1 cellular context compared by ENCODE assay signal in the genomic region with DNA sequence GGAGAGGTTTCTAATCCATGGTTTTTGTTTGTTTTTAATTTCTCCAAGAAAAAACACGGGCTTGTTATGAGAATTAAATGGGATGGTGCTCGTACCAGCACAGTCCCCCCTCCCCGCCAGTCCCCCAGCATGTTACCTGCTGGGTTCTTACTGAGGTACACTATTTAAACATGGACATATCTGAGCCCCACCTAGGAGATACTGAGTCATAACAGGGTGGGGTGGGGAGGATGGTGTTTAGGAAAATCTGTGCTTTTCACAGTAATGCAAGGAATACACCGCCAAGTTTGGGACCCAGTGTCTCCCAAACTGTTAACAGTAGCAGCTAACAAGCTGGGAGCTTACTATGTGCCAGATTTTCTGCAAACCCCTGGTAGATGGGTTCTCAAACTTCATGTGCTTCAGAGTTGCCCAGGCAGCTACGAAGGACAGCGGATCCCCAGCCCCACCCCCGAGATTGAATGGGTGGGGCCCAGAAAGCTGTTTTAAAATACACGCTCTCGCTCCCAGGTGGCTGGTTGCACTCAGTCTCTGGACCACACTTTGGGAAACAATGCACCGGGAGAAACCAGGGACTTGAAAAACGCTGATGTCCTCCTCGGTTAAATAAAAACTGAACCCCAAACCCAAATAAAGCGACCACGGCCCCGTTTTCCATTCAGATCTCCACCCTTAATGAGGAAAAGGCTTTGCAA.
TF ChIP-seq lines count a peak whose summit lies in the region.

No MANE protein-coding gene starts in this region.

TF ChIP-seq in HepG2, 621 proteins besides CTCF, POLR2A, EP300 and RAD21 (continued from another document and continues in another):
- TF ChIP-seq, protein P1, sequence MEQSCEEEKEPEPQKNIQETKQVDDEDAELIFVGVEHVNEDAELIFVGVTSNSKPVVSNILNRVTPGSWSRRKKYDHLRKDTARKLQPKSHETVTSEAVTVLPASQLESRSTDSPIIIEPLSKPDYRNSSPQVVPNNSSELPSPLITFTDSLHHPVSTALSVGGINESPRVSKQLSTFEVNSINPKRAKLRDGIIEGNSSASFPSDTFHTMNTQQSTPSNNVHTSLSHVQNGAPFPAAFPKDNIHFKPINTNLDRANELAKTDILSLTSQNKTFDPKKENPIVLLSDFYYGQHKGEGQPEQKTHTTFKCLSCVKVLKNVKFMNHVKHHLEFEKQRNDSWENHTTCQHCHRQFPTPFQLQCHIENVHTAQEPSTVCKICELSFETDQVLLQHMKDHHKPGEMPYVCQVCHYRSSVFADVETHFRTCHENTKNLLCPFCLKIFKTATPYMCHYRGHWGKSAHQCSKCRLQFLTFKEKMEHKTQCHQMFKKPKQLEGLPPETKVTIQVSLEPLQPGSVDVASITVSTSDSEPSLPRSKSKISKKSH (CRISPR knock-in tag; IDR thresholded peaks at IDR 0.05; ENCODE audit: borderline replicate concordance), result no peak
- TF ChIP-seq, protein P2, sequence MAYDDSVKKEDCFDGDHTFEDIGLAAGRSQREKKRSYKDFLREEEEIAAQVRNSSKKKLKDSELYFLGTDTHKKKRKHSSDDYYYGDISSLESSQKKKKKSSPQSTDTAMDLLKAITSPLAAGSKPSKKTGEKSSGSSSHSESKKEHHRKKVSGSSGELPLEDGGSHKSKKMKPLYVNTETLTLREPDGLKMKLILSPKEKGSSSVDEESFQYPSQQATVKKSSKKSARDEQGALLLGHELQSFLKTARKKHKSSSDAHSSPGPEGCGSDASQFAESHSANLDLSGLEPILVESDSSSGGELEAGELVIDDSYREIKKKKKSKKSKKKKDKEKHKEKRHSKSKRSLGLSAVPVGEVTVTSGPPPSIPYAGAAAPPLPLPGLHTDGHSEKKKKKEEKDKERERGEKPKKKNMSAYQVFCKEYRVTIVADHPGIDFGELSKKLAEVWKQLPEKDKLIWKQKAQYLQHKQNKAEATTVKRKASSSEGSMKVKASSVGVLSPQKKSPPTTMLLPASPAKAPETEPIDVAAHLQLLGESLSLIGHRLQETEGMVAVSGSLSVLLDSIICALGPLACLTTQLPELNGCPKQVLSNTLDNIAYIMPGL (CRISPR knock-in tag; IDR thresholded peaks at IDR 0.05; ENCODE audit: borderline replicate concordance in 1 of 2, low read depth in 1 of 2), result no peak
- TF ChIP-seq REXO4 (CRISPR knock-in tag; IDR thresholded peaks at IDR 0.05; ENCODE audit: borderline replicate concordance), result 0 out of 2 replicates have a peak, but pooled peaks have one; percentile 37
- 0 out of 2 replicates have a peak, but pooled peaks have one; percentile 10 for TF ChIP-seq ELF1 (CRISPR knock-in tag; IDR thresholded peaks at IDR 0.05)
- 0 out of 2 replicates have a peak, but pooled peaks have one; percentile 7 for TF ChIP-seq ISL2 (CRISPR knock-in tag; IDR thresholded peaks at IDR 0.05)
- TF ChIP-seq, protein P3, sequence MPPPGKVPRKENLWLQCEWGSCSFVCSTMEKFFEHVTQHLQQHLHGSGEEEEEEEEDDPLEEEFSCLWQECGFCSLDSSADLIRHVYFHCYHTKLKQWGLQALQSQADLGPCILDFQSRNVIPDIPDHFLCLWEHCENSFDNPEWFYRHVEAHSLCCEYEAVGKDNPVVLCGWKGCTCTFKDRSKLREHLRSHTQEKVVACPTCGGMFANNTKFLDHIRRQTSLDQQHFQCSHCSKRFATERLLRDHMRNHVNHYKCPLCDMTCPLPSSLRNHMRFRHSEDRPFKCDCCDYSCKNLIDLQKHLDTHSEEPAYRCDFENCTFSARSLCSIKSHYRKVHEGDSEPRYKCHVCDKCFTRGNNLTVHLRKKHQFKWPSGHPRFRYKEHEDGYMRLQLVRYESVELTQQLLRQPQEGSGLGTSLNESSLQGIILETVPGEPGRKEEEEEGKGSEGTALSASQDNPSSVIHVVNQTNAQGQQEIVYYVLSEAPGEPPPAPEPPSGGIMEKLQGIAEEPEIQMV (CRISPR knock-in tag; IDR thresholded peaks at IDR 0.05; ENCODE audit: low read depth), result no peak
- TF ChIP-seq ZEB1 (IDR thresholded peaks at IDR 0.05; ENCODE audit: insufficient replicate concordance, low read depth), result peak; percentile 16
- TF ChIP-seq ZNF484 (CRISPR knock-in tag; IDR thresholded peaks at IDR 0.05; ENCODE audit: borderline replicate concordance, low read depth), result no peak
- no peak for TF ChIP-seq FOXM1 (CRISPR knock-in tag; IDR thresholded peaks at IDR 0.05)
- TF ChIP-seq NCOA5 (CRISPR knock-in tag; IDR thresholded peaks at IDR 0.05), result 0 out of 2 replicates have a peak, but pooled peaks have one; percentile 17
- no peak for TF ChIP-seq KLF6 (CRISPR knock-in tag; IDR thresholded peaks at IDR 0.05)
- no peak for TF ChIP-seq ZNF720 (CRISPR knock-in tag; IDR thresholded peaks at IDR 0.05)
- TF ChIP-seq FIP1L1 (IDR thresholded peaks at IDR 0.05; ENCODE audit: borderline replicate concordance, insufficient read depth, low read depth, low read length), result no peak
- TF ChIP-seq, protein P4, sequence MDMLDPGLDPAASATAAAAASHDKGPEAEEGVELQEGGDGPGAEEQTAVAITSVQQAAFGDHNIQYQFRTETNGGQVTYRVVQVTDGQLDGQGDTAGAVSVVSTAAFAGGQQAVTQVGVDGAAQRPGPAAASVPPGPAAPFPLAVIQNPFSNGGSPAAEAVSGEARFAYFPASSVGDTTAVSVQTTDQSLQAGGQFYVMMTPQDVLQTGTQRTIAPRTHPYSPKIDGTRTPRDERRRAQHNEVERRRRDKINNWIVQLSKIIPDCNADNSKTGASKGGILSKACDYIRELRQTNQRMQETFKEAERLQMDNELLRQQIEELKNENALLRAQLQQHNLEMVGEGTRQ (IDR thresholded peaks at IDR 0.05; ENCODE audit: low read depth, low read length), result no peak
- TF ChIP-seq, protein P4 (CRISPR knock-in tag; IDR thresholded peaks at IDR 0.05; ENCODE audit: borderline replicate concordance), result no peak
- TF ChIP-seq SIN3A (IDR thresholded peaks at IDR 0.05; ENCODE audit: borderline replicate concordance, low read depth, low read length), result peak; percentile 12; the same call in 1 of the 2 replicates
- TF ChIP-seq PITX1 (CRISPR knock-in tag; IDR thresholded peaks at IDR 0.05), result no peak
- TF ChIP-seq SKI (IDR thresholded peaks at IDR 0.05; ENCODE audit: partially characterized antibody), result no peak
- no peak for TF ChIP-seq RNF2 (conservative IDR thresholded peaks at IDR 0.05; ENCODE audit: low read depth)
- 0 out of 2 replicates have a peak, but pooled peaks have one; percentile 61 for TF ChIP-seq ZNF264 (CRISPR knock-in tag; IDR thresholded peaks at IDR 0.05)
- 0 out of 2 replicates have a peak, but pooled peaks have one; percentile 5 for TF ChIP-seq ZNF790 (CRISPR knock-in tag; IDR thresholded peaks at IDR 0.05; ENCODE audit: borderline replicate concordance)
- no peak for TF ChIP-seq ATF7 (IDR thresholded peaks at IDR 0.05)
- TF ChIP-seq ATF7 (CRISPR knock-in tag; IDR thresholded peaks at IDR 0.05), result 0 out of 2 replicates have a peak, but pooled peaks have one; percentile 1
- 0 out of 2 replicates have a peak, but pooled peaks have one; percentile 36 for TF ChIP-seq KDM4B (CRISPR knock-in tag; IDR thresholded peaks at IDR 0.05)
- TF ChIP-seq FOXJ3 (CRISPR knock-in tag; IDR thresholded peaks at IDR 0.05; ENCODE audit: borderline replicate concordance), result peak; percentile 53; the same call in 1 of the 2 replicates
- TF ChIP-seq, protein P5, sequence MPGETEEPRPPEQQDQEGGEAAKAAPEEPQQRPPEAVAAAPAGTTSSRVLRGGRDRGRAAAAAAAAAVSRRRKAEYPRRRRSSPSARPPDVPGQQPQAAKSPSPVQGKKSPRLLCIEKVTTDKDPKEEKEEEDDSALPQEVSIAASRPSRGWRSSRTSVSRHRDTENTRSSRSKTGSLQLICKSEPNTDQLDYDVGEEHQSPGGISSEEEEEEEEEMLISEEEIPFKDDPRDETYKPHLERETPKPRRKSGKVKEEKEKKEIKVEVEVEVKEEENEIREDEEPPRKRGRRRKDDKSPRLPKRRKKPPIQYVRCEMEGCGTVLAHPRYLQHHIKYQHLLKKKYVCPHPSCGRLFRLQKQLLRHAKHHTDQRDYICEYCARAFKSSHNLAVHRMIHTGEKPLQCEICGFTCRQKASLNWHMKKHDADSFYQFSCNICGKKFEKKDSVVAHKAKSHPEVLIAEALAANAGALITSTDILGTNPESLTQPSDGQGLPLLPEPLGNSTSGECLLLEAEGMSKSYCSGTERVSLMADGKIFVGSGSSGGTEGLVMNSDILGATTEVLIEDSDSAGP (CRISPR knock-in tag; IDR thresholded peaks at IDR 0.05; ENCODE audit: borderline replicate concordance), result no peak
- TF ChIP-seq HDAC2 (CRISPR knock-in tag; IDR thresholded peaks at IDR 0.05), result no peak
- TF ChIP-seq ZBTB3 (CRISPR knock-in tag; IDR thresholded peaks at IDR 0.05; ENCODE audit: borderline replicate concordance, low read depth), result peak; percentile 45; the same call in 1 of the 2 replicates
- peak; percentile 39; the same call in 1 of the 2 replicates for TF ChIP-seq GATAD2A (CRISPR knock-in tag; IDR thresholded peaks at IDR 0.05)
- no peak for TF ChIP-seq SMYD3 (CRISPR knock-in tag; IDR thresholded peaks at IDR 0.05)
- TF ChIP-seq ZSCAN22 (CRISPR knock-in tag; IDR thresholded peaks at IDR 0.05), result no peak
- TF ChIP-seq SIX4 (CRISPR knock-in tag; IDR thresholded peaks at IDR 0.05), result no peak
- TF ChIP-seq, protein P6, sequence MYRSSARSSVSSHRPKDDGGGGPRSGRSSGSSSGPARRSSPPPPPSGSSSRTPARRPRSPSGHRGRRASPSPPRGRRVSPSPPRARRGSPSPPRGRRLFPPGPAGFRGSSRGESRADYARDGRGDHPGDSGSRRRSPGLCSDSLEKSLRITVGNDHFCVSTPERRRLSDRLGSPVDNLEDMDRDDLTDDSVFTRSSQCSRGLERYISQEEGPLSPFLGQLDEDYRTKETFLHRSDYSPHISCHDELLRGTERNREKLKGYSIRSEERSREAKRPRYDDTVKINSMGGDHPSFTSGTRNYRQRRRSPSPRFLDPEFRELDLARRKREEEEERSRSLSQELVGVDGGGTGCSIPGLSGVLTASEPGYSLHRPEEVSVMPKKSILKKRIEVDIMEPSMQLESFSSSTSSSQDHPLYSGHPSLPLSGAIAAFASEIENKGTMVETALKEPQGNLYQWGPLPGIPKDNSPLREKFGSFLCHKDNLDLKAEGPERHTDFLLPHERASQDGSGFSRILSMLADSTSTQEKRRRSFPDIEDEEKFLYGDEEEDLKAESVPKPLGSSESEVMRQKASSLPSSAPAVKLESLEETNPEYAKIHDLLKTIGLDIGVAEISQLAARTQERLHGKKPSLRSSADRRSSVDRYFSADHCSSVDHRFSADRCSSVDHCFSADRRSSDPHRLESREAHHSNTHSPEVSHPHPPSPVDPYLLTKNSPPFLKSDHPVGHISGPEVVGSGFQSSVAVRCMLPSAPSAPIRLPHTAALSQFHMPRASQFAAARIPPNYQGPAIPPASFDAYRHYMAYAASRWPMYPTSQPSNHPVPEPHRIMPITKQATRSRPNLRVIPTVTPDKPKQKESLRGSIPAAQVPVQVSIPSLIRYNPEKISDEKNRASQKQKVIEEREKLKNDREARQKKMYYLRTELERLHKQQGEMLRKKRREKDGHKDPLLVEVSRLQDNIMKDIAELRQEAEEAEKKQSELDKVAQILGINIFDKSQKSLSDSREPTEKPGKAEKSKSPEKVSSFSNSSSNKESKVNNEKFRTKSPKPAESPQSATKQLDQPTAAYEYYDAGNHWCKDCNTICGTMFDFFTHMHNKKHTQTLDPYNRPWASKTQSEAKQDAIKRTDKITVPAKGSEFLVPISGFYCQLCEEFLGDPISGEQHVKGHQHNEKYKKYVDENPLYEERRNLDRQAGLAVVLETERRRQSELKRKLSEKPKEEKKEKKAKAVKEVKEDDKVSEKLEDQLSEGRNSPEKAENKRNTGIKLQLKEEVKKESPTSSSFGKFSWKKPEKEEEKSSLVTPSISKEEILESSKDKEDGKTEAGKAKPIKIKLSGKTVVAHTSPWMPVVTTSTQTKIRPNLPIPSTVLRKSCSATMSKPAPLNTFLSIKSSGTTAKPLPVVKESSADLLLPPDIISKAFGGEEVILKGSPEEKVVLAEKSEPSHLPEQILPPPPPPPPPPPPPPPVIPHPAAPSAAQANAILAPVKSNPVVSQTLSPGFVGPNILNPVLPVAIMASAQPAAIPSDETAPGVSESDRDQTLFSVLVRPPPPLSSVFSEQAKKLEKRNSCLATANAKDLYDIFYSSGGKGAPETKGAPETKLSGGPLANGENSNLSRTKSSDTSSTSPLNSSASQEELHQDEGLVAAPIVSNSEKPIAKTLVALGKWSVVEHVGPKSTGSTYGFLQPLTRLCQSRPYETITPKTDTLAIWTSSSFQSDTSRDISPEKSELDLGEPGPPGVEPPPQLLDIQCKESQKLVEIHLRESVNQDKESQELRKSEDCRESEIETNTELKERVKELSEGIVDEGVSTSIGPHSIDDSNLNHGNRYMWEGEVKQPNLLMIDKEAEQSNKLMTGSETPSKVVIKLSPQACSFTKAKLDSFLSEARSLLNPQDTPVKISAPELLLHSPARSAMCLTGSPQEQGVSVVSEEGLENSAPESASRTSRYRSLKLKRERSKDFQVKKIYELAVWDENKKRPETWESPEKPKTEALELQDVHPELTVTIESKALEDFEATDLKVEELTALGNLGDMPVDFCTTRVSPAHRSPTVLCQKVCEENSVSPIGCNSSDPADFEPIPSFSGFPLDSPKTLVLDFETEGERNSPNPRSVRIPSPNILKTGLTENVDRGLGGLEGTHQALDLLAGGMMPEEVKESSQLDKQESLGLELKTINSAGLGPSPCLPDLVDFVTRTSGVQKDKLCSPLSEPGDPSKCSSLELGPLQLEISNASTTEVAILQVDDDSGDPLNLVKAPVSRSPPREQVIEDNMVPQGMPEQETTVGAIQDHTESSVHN (CRISPR knock-in tag; IDR thresholded peaks at IDR 0.05), result 0 out of 2 replicates have a peak, but pooled peaks have one; percentile 20
- peak; percentile 37; the same call in 1 of the 2 replicates for TF ChIP-seq ZNF552 (CRISPR knock-in tag; IDR thresholded peaks at IDR 0.05; ENCODE audit: borderline replicate concordance)
- TF ChIP-seq, protein P7, sequence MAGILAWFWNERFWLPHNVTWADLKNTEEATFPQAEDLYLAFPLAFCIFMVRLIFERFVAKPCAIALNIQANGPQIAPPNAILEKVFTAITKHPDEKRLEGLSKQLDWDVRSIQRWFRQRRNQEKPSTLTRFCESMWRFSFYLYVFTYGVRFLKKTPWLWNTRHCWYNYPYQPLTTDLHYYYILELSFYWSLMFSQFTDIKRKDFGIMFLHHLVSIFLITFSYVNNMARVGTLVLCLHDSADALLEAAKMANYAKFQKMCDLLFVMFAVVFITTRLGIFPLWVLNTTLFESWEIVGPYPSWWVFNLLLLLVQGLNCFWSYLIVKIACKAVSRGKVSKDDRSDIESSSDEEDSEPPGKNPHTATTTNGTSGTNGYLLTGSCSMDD (CRISPR knock-in tag; IDR thresholded peaks at IDR 0.05), result no peak
- TF ChIP-seq NFKBIZ (CRISPR knock-in tag; IDR thresholded peaks at IDR 0.05), result no peak
- TF ChIP-seq ZNF143 (CRISPR knock-in tag; IDR thresholded peaks at IDR 0.05), result no peak; the same call in 1 of the 2 replicates
- no peak for TF ChIP-seq IRX3 (CRISPR knock-in tag; IDR thresholded peaks at IDR 0.05; ENCODE audit: borderline replicate concordance, low read depth)
- no peak for TF ChIP-seq BCL6 (CRISPR knock-in tag; IDR thresholded peaks at IDR 0.05)
- TF ChIP-seq ZFAT (CRISPR knock-in tag; conservative IDR thresholded peaks at IDR 0.05), result 0 out of 2 replicates have a peak, but pooled peaks have one; percentile 49
- TF ChIP-seq ZNF124 (CRISPR knock-in tag; IDR thresholded peaks at IDR 0.05), result 0 out of 2 replicates have a peak, but pooled peaks have one; percentile 14
- no peak for TF ChIP-seq SP4 (CRISPR knock-in tag; IDR thresholded peaks at IDR 0.05)
- no peak for TF ChIP-seq HOXA3 (CRISPR knock-in tag; IDR thresholded peaks at IDR 0.05)
- no peak for TF ChIP-seq ZNF703 (CRISPR knock-in tag; IDR thresholded peaks at IDR 0.05; ENCODE audit: borderline replicate concordance)
- TF ChIP-seq ZNF230 (CRISPR knock-in tag; IDR thresholded peaks at IDR 0.05), result no peak
